8 cellular contexts compared by ENCODE assay signal in genomic region chr17:18314059-18314730, GRCh38. TPM values are rescaled to one million over a fixed set of nuclear protein-coding genes. Genes with fewer than 3 reads are reported as not detected.
DNase-seq lines count a peak whose midpoint lies in the region; ATAC-seq, FAIRE-seq and TF ChIP-seq lines count a peak whose summit lies in the region.

No MANE protein-coding gene starts in this region.

- H3K9me3 ChIP-seq in KOPT-K1 (ENCODE audit: insufficient read depth, low read length, poor library complexity, severe bottlenecking) = no peaks in the 10 kb centered on the region
- H3K9me3 ChIP-seq in K562 (replicated peaks; ENCODE audit: control insufficient read depth, insufficient read depth, low read depth, low read length) = no peaks in the 10 kb centered on the region

- ATAC-seq in GM19035 (IDR thresholded peaks at IDR 0.05; ENCODE audit: unreplicated experiment) (peak; percentile 19), K562 (peak; percentile 12; the same call in 1 of the 3 replicates), left colon (peak; percentile 16)

- peaks cover 8% of the 10 kb centered on the region; the same call in 1 of the 2 replicates for H4K20me1 ChIP-seq in K562 (replicated peaks; ENCODE audit: control insufficient read depth, insufficient read depth, low read length)

- peak overlapping the region; percentile 74 for H3K27ac ChIP-seq in KOPT-K1 (ENCODE audit: low read depth, low read length, poor library complexity, severe bottlenecking)
- H3K27ac ChIP-seq in K562 (ENCODE audit: extremely low read depth, low read depth, low read length) = peak overlapping the region; percentile 85
- H3K27ac ChIP-seq in substantia nigra (ENCODE audit: low read depth, low read length, poor library complexity, severe bottlenecking) = peak overlapping the region; percentile 96

- peaks cover 66% of the 10 kb centered on the region for H3K36me3 ChIP-seq in KOPT-K1 (ENCODE audit: insufficient read depth, low read length)
- H3K36me3 ChIP-seq in K562 (ENCODE audit: control insufficient read depth, insufficient read depth, low read length) = peaks cover 47% of the 10 kb centered on the region; the same call in 2 of the 3 replicates

- DNase-seq in ACHN = peak; percentile 27
- peak in 1 of 4 experiments; percentile 19 for DNase-seq in K562 (ENCODE audit: extremely low read depth in 1 of 4, low spot score in 3 of 4)
- DNase-seq in left colon = peak in 1 of 2 donors; percentile 18
- peak in 9 of 49 donors; percentile 30 to 60 (median 50) for DNase-seq in substantia nigra (lab: John Stamatoyannopoulos, UW)
- no peak for DNase-seq in NOMO-1 treated with dmso at 0.1 percent for 144 hours (lab: John Stamatoyannopoulos, UW; ENCODE audit: unreplicated experiment)
- DNase-seq in Kasumi-1 (lab: John Stamatoyannopoulos, UW) = no peak

- CTCF ChIA-PET in K562 (lab: Yijun Ruan, JAX; ENCODE audit: low intra/inter-chr PET ratio) = no interaction called here

- H3K9me1 ChIP-seq in K562 (ENCODE audit: control insufficient read depth, insufficient read depth, low read length) = peaks cover 3% of the 10 kb centered on the region

- in situ Hi-C loops in ACHN (cut with HindIII; ENCODE audit: low pct_ligation_motif_present, low pct_unique_long_range_greater_than_20kb, low sequenced_read_pairs) (no loop called here), K562 (cut with MboI) (no loop called here)

- peaks cover 16 to 26% of the 10 kb centered on the region in 2 experiments; a peak in 4 of 5 replicates for H3K4me1 ChIP-seq in K562 (replicated peaks in 1 of 2; ENCODE audit: control insufficient read depth in 2 of 2, insufficient read depth in 2 of 2, low read length in 2 of 2)

- TSS peak; percentile 59 for BruUV-seq in K562 (replicated peaks; lab: Mats Ljungman, UMichigan)

- no peak for FAIRE-seq in K562 (lab: Jason Lieb, UNC)

- intact Hi-C loops in K562 (cut with micrococcal nuclease) (no loop called here), left colon (cut with DNase I, micrococcal nuclease) (no loop called here)

- peaks cover 74% of the 10 kb centered on the region for H3K79me2 ChIP-seq in K562 (ENCODE audit: control insufficient read depth, insufficient read depth, low read length)

- H3K4me2 ChIP-seq in K562 (ENCODE audit: insufficient read depth, low read length) = peak overlapping the region; percentile 87

- WGBS in K562 (ENCODE audit: insufficient coverage, low coverage, missing lambda C conversion rate) = 1% methylated on average over 24 of the region's 39 CpGs

- no peak for TF ChIP-seq POLR2A in K562 (conservative IDR thresholded peaks at IDR 0.05)

- POLR2A ChIA-PET in K562 (lab: Yijun Ruan, JAX) = interaction anchor here (0.6 to 0.9 kb wide), 3 partner anchors 10 to 55 kb away, joined by 3 read pairs; no protein-coding TSS in a partner anchor

- H3K9ac ChIP-seq in K562 (ENCODE audit: insufficient read depth in 1 of 2, low read depth in 2 of 2, low read length in 2 of 2) = peak overlapping the region; percentile 80 to 99

- H3K4me3 ChIP-seq in K562 = peak overlapping the region; percentile 75

- H3K27me3 ChIP-seq in K562 (ENCODE audit: control insufficient read depth in 2 of 2, insufficient read depth in 2 of 2, low read length in 2 of 2) = no peaks in the 10 kb centered on the region

- TF ChIP-seq EP300 in K562 (IDR thresholded peaks at IDR 0.05; ENCODE audit: low read length) = no peak

- no peak for TF ChIP-seq CTCF in K562 (IDR thresholded peaks at IDR 0.05 in 2 of 3, conservative IDR thresholded peaks at IDR 0.05 in 1 of 3; ENCODE audit: insufficient read depth in 2 of 3, low read depth in 1 of 3, low read length in 3 of 3)

- peak overlapping the region; percentile 75 for H2AFZ ChIP-seq in K562 (ENCODE audit: low read depth, low read length)

- TF ChIP-seq RAD21 in K562 (CRISPR knock-in tag; conservative IDR thresholded peaks at IDR 0.05 in 1 of 2, IDR thresholded peaks at IDR 0.05 in 1 of 2) = no peak

RNA-seq across cellular contexts. Expression of gene TOP3A, which starts 0.6 kb away (rescaled TPM):
- total RNA-seq in K562 (2011; cell fraction: chromatin; rRNA removed; ENCODE audit: low replicate concordance) = 134 and 180 TPM in 2 replicates
- 87.6 and 109 TPM in 2 replicates for total RNA-seq in K562 (2011; cell fraction: nucleolus; rRNA removed)
- 107 and 108 TPM in 2 replicates for total RNA-seq in K562 (2011; cell fraction: nucleoplasm; rRNA removed)
- 25.5 and 33.2 TPM in 2 replicates for total RNA-seq in K562 (2014; rRNA removed)
- total RNA-seq in K562 (2014; rRNA removed; fragmentation: Illumina TruSeq; extraction: Trizol) = 24.7 and 25.6 TPM in 2 replicates
- 27.0 and 30.0 TPM in 2 replicates for total RNA-seq in K562 (2015; rRNA removed; fragmentation: Illumina TruSeq; extraction: Trizol)
- total RNA-seq in K562 (2021) = 48.2 and 49.7 TPM in 2 replicates
- polyA plus RNA-seq in K562 (2011; rRNA removed) = 18.3 and 23.0 TPM in 2 replicates
- 10.3 and 14.3 TPM in 2 replicates for polyA plus RNA-seq in K562 (2011; cell fraction: cytosol; rRNA removed)
- polyA plus RNA-seq in K562 (2011; cell fraction: nucleus; rRNA removed) = 28.2 and 40.0 TPM in 2 replicates
- polyA plus RNA-seq in K562 (2012) = 21.5 and 22.5 TPM in 2 replicates
- 25.8 TPM in 2 replicates for polyA plus RNA-seq in K562 (2014; fragmentation: Illumina TruSeq; extraction: Trizol)
- 1 to 10 TPM; 5.2 to 7.6 TPM for polyA plus RNA-seq in K562 (2014; fragmentation: Nextera tagmentation; extraction: Ambion mirVana)
- polyA plus RNA-seq in K562 (2014; rRNA removed) = 16.4 and 22.7 TPM in 2 replicates
- polyA minus RNA-seq in K562 (2011; rRNA and poly(A)+ RNA removed) = 40.2 and 45.8 TPM in 2 replicates
- 20.1 and 24.0 TPM in 2 replicates for polyA minus RNA-seq in K562 (2011; cell fraction: cytosol; rRNA and poly(A)+ RNA removed)
- 33.1 and 42.0 TPM in 2 replicates for polyA minus RNA-seq in K562 (2011; cell fraction: nucleus; rRNA and poly(A)+ RNA removed)
- 10 to 100 TPM; 22.0 to 23.3 TPM for total RNA-seq in left colon

RNA-seq across cellular contexts. Expression of gene SMCR8, which starts 0.9 kb away (rescaled TPM):
- total RNA-seq in K562 (2011; cell fraction: chromatin; rRNA removed; ENCODE audit: low replicate concordance) = 11.8 and 21.8 TPM in 2 replicates
- 11.7 and 16.5 TPM in 2 replicates for total RNA-seq in K562 (2011; cell fraction: nucleolus; rRNA removed)
- total RNA-seq in K562 (2011; cell fraction: nucleoplasm; rRNA removed) = 10.4 and 12.3 TPM in 2 replicates
- total RNA-seq in K562 (2014; rRNA removed) (4.9 and 6.4 TPM in 2 replicates), K562 (2014; rRNA removed; fragmentation: Illumina TruSeq; extraction: Trizol) (4.9 and 5.3 TPM in 2 replicates), K562 (2015; rRNA removed; fragmentation: Illumina TruSeq; extraction: Trizol) (7.2 and 7.5 TPM in 2 replicates), K562 (2021) (7.8 and 8.8 TPM in 2 replicates), left colon (10 to 100 TPM; 18.9 to 21.1 TPM)
- polyA plus RNA-seq in K562 (2011; rRNA removed) (3.8 and 3.9 TPM in 2 replicates), K562 (2014; fragmentation: Illumina TruSeq; extraction: Trizol) (7.1 and 7.3 TPM in 2 replicates), K562 (2014; fragmentation: Nextera tagmentation; extraction: Ambion mirVana) (under 1 TPM; 0.25 to 0.37 TPM), K562 (2014; rRNA removed) (3.2 and 4.3 TPM in 2 replicates)
- polyA plus RNA-seq in K562 (2011; cell fraction: cytosol; rRNA removed) = 3.5 and 3.6 TPM in 2 replicates
- 3.0 and 4.5 TPM in 2 replicates for polyA plus RNA-seq in K562 (2011; cell fraction: nucleus; rRNA removed)
- polyA plus RNA-seq in K562 (2012) = 6.3 and 7.8 TPM in 2 replicates
- 6.5 and 7.5 TPM in 2 replicates for polyA minus RNA-seq in K562 (2011; rRNA and poly(A)+ RNA removed)
- 5.4 and 5.6 TPM in 2 replicates for polyA minus RNA-seq in K562 (2011; cell fraction: cytosol; rRNA and poly(A)+ RNA removed)
- 5.1 and 6.4 TPM in 2 replicates for polyA minus RNA-seq in K562 (2011; cell fraction: nucleus; rRNA and poly(A)+ RNA removed)

RNA-seq across cellular contexts. Expression of gene SHMT1, which starts 49.2 kb away (rescaled TPM):
- 38.5 and 63.2 TPM in 2 replicates for total RNA-seq in K562 (2011; cell fraction: chromatin; rRNA removed; ENCODE audit: low replicate concordance)
- total RNA-seq in K562 (2011; cell fraction: nucleolus; rRNA removed) = 29.9 and 31.7 TPM in 2 replicates
- total RNA-seq in K562 (2011; cell fraction: nucleoplasm; rRNA removed) = 36.2 and 36.6 TPM in 2 replicates
- total RNA-seq in K562 (2014; rRNA removed) (23.3 and 29.8 TPM in 2 replicates), K562 (2014; rRNA removed; fragmentation: Illumina TruSeq; extraction: Trizol) (15.7 and 18.0 TPM in 2 replicates), K562 (2015; rRNA removed; fragmentation: Illumina TruSeq; extraction: Trizol) (23.9 and 26.5 TPM in 2 replicates), K562 (2021) (30.7 and 31.2 TPM in 2 replicates), left colon (10 to 100 TPM; 27.4 to 40.2 TPM)
- polyA plus RNA-seq in K562 (2011; rRNA removed) (18.1 and 20.0 TPM in 2 replicates), K562 (2014; fragmentation: Illumina TruSeq; extraction: Trizol) (25.4 and 30.2 TPM in 2 replicates), K562 (2014; fragmentation: Nextera tagmentation; extraction: Ambion mirVana) (1 to 10 TPM; 3.3 to 5.6 TPM), K562 (2014; rRNA removed) (23.9 and 26.1 TPM in 2 replicates)
- polyA plus RNA-seq in K562 (2011; cell fraction: cytosol; rRNA removed) = 21.9 and 29.0 TPM in 2 replicates
- polyA plus RNA-seq in K562 (2011; cell fraction: nucleus; rRNA removed) = 20.7 and 22.9 TPM in 2 replicates
- 21.8 and 26.1 TPM in 2 replicates for polyA plus RNA-seq in K562 (2012)
- 12.8 and 14.1 TPM in 2 replicates for polyA minus RNA-seq in K562 (2011; rRNA and poly(A)+ RNA removed)
- polyA minus RNA-seq in K562 (2011; cell fraction: cytosol; rRNA and poly(A)+ RNA removed) = 13.5 and 17.3 TPM in 2 replicates
- polyA minus RNA-seq in K562 (2011; cell fraction: nucleus; rRNA and poly(A)+ RNA removed) = 11.6 and 15.1 TPM in 2 replicates

RNA-seq across cellular contexts. Expression of gene MIEF2, which starts 53.7 kb away (rescaled TPM):
- 8.1 and 23.7 TPM in 2 replicates for total RNA-seq in K562 (2011; cell fraction: chromatin; rRNA removed; ENCODE audit: low replicate concordance)
- 20.5 and 26.8 TPM in 2 replicates for total RNA-seq in K562 (2011; cell fraction: nucleolus; rRNA removed)
- 12.3 and 12.8 TPM in 2 replicates for total RNA-seq in K562 (2011; cell fraction: nucleoplasm; rRNA removed)
- total RNA-seq in K562 (2014; rRNA removed) (4.0 and 6.4 TPM in 2 replicates), K562 (2014; rRNA removed; fragmentation: Illumina TruSeq; extraction: Trizol) (0.77 and 1.2 TPM in 2 replicates), K562 (2015; rRNA removed; fragmentation: Illumina TruSeq; extraction: Trizol) (2.4 and 2.8 TPM in 2 replicates), K562 (2021) (7.8 and 8.2 TPM in 2 replicates), left colon (10 to 100 TPM; 13.8 to 18.3 TPM)
- polyA plus RNA-seq in K562 (2011; rRNA removed) (3.0 and 5.9 TPM in 2 replicates), K562 (2014; fragmentation: Illumina TruSeq; extraction: Trizol) (1.6 and 3.6 TPM in 2 replicates), K562 (2014; fragmentation: Nextera tagmentation; extraction: Ambion mirVana) (under 1 TPM; 0.10 to 0.21 TPM), K562 (2014; rRNA removed) (3.8 and 4.7 TPM in 2 replicates)
- 8.2 and 13.6 TPM in 2 replicates for polyA plus RNA-seq in K562 (2011; cell fraction: cytosol; rRNA removed)
- polyA plus RNA-seq in K562 (2011; cell fraction: nucleus; rRNA removed) = 24.6 and 25.0 TPM in 2 replicates
- polyA plus RNA-seq in K562 (2012) = 6.5 and 7.8 TPM in 2 replicates
- 3.6 and 5.1 TPM in 2 replicates for polyA minus RNA-seq in K562 (2011; rRNA and poly(A)+ RNA removed)
- 4.9 and 5.6 TPM in 2 replicates for polyA minus RNA-seq in K562 (2011; cell fraction: cytosol; rRNA and poly(A)+ RNA removed)
- 11.4 and 14.9 TPM in 2 replicates for polyA minus RNA-seq in K562 (2011; cell fraction: nucleus; rRNA and poly(A)+ RNA removed)

RNA-seq across cellular contexts. Expression of gene FLII, which starts 55.7 kb away (rescaled TPM):
- 135 and 339 TPM in 2 replicates for total RNA-seq in K562 (2011; cell fraction: chromatin; rRNA removed; ENCODE audit: low replicate concordance)
- total RNA-seq in K562 (2011; cell fraction: nucleolus; rRNA removed) = 168 and 180 TPM in 2 replicates
- 115 and 116 TPM in 2 replicates for total RNA-seq in K562 (2011; cell fraction: nucleoplasm; rRNA removed)
- total RNA-seq in K562 (2014; rRNA removed) (82.5 and 117 TPM in 2 replicates), K562 (2014; rRNA removed; fragmentation: Illumina TruSeq; extraction: Trizol) (57.2 and 64.8 TPM in 2 replicates), K562 (2015; rRNA removed; fragmentation: Illumina TruSeq; extraction: Trizol) (65.9 and 71.4 TPM in 2 replicates), K562 (2021) (116 and 121 TPM in 2 replicates), left colon (100 to 1,000 TPM; 276 to 285 TPM)
- polyA plus RNA-seq in K562 (2011; rRNA removed) (126 and 140 TPM in 2 replicates), K562 (2014; fragmentation: Illumina TruSeq; extraction: Trizol) (92.6 and 108 TPM in 2 replicates), K562 (2014; fragmentation: Nextera tagmentation; extraction: Ambion mirVana) (10 to 100 TPM; 11.7 to 14.4 TPM), K562 (2014; rRNA removed) (86.9 and 88.9 TPM in 2 replicates)
- polyA plus RNA-seq in K562 (2011; cell fraction: cytosol; rRNA removed) = 150 and 255 TPM in 2 replicates
- polyA plus RNA-seq in K562 (2011; cell fraction: nucleus; rRNA removed) = 312 and 400 TPM in 2 replicates
- polyA plus RNA-seq in K562 (2012) = 87.1 and 120 TPM in 2 replicates
- polyA minus RNA-seq in K562 (2011; rRNA and poly(A)+ RNA removed) = 124 and 145 TPM in 2 replicates
- 107 and 114 TPM in 2 replicates for polyA minus RNA-seq in K562 (2011; cell fraction: cytosol; rRNA and poly(A)+ RNA removed)
- 59.5 and 63.8 TPM in 2 replicates for polyA minus RNA-seq in K562 (2011; cell fraction: nucleus; rRNA and poly(A)+ RNA removed)
